In genomic region chr18:72181241-72181764, GRCh38 we compare ENCODE assay signal across 11 cellular contexts.
DNase-seq lines count a peak whose midpoint lies in the region; ATAC-seq and TF ChIP-seq lines count a peak whose summit lies in the region.
"Had no signal": no experiment of that assay in that cellular context is flagged by ENCODE, and none has a peak within 500 bp of the region (broad histone marks: within the 10 kb centered on the region; RNA-seq: fewer than 3 reads in every experiment).

No MANE protein-coding gene starts in this region.

- no TSS peak for BruUV-seq in Calu3 (replicated peaks; lab: Mats Ljungman, UMichigan)

- no peak overlapping the region for H3K4me3 ChIP-seq in CD4-positive, CD25-positive, alpha-beta regulatory T cell (ENCODE audit: low read depth, low read length)
- H3K4me3 ChIP-seq: BLaER1, heart right ventricle had no signal

- H3K27me3 ChIP-seq in CD4-positive, CD25-positive, alpha-beta regulatory T cell (ENCODE audit: control insufficient read depth, insufficient read depth, low read length): no peaks in the 10 kb centered on the region
- H3K27me3 ChIP-seq: BLaER1, heart right ventricle had no signal

- H3K36me3 Mint-ChIP-seq in CD4-positive, CD25-positive, alpha-beta regulatory T cell: no peaks in the 10 kb centered on the region
- H3K36me3 Mint-ChIP-seq in Calu3 (ENCODE audit: insufficient read depth, unreplicated experiment): no peaks in the 10 kb centered on the region

- no peak overlapping the region for H3K27ac ChIP-seq in CD4-positive, CD25-positive, alpha-beta regulatory T cell (ENCODE audit: insufficient read depth, low read length, poor library complexity, severe bottlenecking)
- H3K27ac ChIP-seq: BLaER1, heart right ventricle had no signal

- no peaks in the 10 kb centered on the region for H3K9me3 ChIP-seq in CD4-positive, CD25-positive, alpha-beta regulatory T cell (ENCODE audit: control insufficient read depth in 2 of 2, low read length in 2 of 2)

- H3K4me1 ChIP-seq in CD4-positive, CD25-positive, alpha-beta regulatory T cell (ENCODE audit: control insufficient read depth, insufficient read depth, low read length, poor library complexity, severe bottlenecking): no peaks in the 10 kb centered on the region
- H3K4me1 ChIP-seq: BLaER1, heart right ventricle had no signal

- CTCF ChIA-PET in Calu3 (lab: Charles Lee): no interaction called here

- intact Hi-C loops in Calu3 (cut with micrococcal nuclease; ENCODE audit: unreplicated experiment): no loop called here

- H3K9me3 Mint-ChIP-seq in CD4-positive, CD25-positive, alpha-beta regulatory T cell: peaks cover 1 to 9% (median 7%) of the 10 kb centered on the region in 7 donors
- H3K9me3 Mint-ChIP-seq in Calu3 (ENCODE audit: low read depth, unreplicated experiment): peaks cover 9% of the 10 kb centered on the region

- peak in 1 of 3 donors; percentile 38 for DNase-seq in CD4-positive, CD25-positive, alpha-beta regulatory T cell
- DNase-seq in foreskin melanocyte (no peak), SIG-M5 (lab: John Stamatoyannopoulos, UW) (no peak), Calu3 (no peak)
- DNase-seq in effector CD4-positive, alpha-beta T cell: no peak
- DNase-seq: heart right ventricle, substantia nigra had no signal

- peak; percentile 34 to 48 for ATAC-seq in CD4-positive, CD25-positive, alpha-beta regulatory T cell (ENCODE audit: low read depth in 2 of 2)
- ATAC-seq in GM18873 (IDR thresholded peaks at IDR 0.05; ENCODE audit: low FRiP score, unreplicated experiment) (peak; percentile 97), HG02642 (IDR thresholded peaks at IDR 0.05; ENCODE audit: poor library complexity, unreplicated experiment) (peak; percentile 89), HG03575 (IDR thresholded peaks at IDR 0.05; ENCODE audit: extremely low read depth, insufficient number of reproducible peaks, low FRiP score, unreplicated experiment) (peak; percentile 86)
- ATAC-seq: heart right ventricle had no signal

- H3K4me3 Mint-ChIP-seq in CD4-positive, CD25-positive, alpha-beta regulatory T cell: peak overlapping the region in 1 of 4 donors; percentile 25
- H3K4me3 Mint-ChIP-seq in Calu3 (ENCODE audit: low read depth, unreplicated experiment): no peak overlapping the region

- no peak for TF ChIP-seq CTCF in Calu3 (IDR thresholded peaks at IDR 0.05; ENCODE audit: unreplicated experiment)

- H3K27me3 Mint-ChIP-seq in CD4-positive, CD25-positive, alpha-beta regulatory T cell: no peaks in the 10 kb centered on the region
- H3K27me3 Mint-ChIP-seq in Calu3 (ENCODE audit: unreplicated experiment): no peaks in the 10 kb centered on the region

- H3K36me3 ChIP-seq in CD4-positive, CD25-positive, alpha-beta regulatory T cell (ENCODE audit: control insufficient read depth, insufficient read depth, low read length): no peaks in the 10 kb centered on the region
- H3K36me3 ChIP-seq: BLaER1, heart right ventricle had no signal

- no peak overlapping the region for H3K27ac Mint-ChIP-seq in CD4-positive, CD25-positive, alpha-beta regulatory T cell
- no peak overlapping the region for H3K27ac Mint-ChIP-seq in Calu3 (ENCODE audit: unreplicated experiment)

- H3K4me1 Mint-ChIP-seq in CD4-positive, CD25-positive, alpha-beta regulatory T cell: no peaks in the 10 kb centered on the region
- no peaks in the 10 kb centered on the region for H3K4me1 Mint-ChIP-seq in Calu3 (ENCODE audit: low read depth, unreplicated experiment)

Comparison
In these comparisons a context has a peak if more than half of its experiments do, and no peak if none do; other contexts are left out.
1. ATAC-seq: peak in every context shown above with its lines; median percentile 97 in GM18873; 89 in HG02642; 86 in HG03575; 41 in CD4-positive, CD25-positive, alpha-beta regulatory T cell.